In the genomic region with DNA sequence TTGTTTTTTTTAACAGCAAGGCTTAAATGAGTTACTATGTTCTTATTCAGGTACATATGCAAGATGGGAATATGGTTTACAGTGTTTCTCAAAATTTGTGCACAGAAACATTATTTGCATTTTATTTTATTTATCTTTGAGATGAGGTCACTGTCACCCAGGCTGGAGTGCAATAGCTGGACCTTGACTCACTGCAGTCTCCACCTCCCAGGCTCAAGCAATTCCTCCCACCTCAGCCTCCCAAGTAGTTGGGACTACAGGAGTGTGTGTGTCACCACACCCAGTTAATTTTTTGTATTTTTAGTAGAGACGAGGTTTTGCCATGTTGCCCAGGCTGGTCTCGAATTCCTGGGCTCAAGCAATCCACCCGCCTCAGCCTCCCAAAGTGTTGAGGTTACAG, we compare ENCODE assay signal across 5 cellular contexts. TPM values are rescaled to one million over a fixed set of nuclear protein-coding genes. Genes with fewer than 3 reads are reported as not detected.
"Had no signal": no experiment of that assay in that cellular context is flagged by ENCODE, and none has a peak within 500 bp of the region (broad histone marks: within the 10 kb centered on the region; RNA-seq: fewer than 3 reads in every experiment).

No MANE protein-coding gene starts in this region.

RNA-seq across cellular contexts. Expression of a gene that starts 46.8 kb away (rescaled TPM):
- total RNA-seq: activated B cell treated with CpG ODN at 0.5 μM for 24 hours; activated CD4-positive, alpha-beta T cell treated with anti-CD3 and anti-CD28 coated beads, Interleukin-2, amount 10 ng/mL, durations not matched to agents 24 days and 14 days; activated T-helper 1 cell treated with anti-CD3 and anti-CD28 coated beads, Interleukin-12 subunit alpha, Interleukin-12 subunit beta, Interleukin-2, Interleukin-4 antibody, amounts not matched to agents 30 ng/mL and 10 ng/mL and 1 ng/mL, durations not matched to agents 14 hours and 24 hours and 36 hours; ascending aorta had no signal
- polyA plus RNA-seq: neural cell had no signal
